Comparison of ENCODE assay signal across 22 cellular contexts in genomic region chr3:38334142-38334541, GRCh38. TPM values are rescaled to one million over a fixed set of nuclear protein-coding genes. Genes with fewer than 3 reads are reported as not detected.
"Had no signal": no experiment of that assay in that cellular context is flagged by ENCODE, and none has a peak within 500 bp of the region (broad histone marks: within the 10 kb centered on the region; RNA-seq: fewer than 3 reads in every experiment).

No MANE protein-coding gene starts in this region.

- H3K9me3 ChIP-seq: left lung, lower lobe of right lung, ovary, right atrium auricular region, right lobe of liver, tibial nerve, uterus had no signal

- H3K4me3 Mint-ChIP-seq: naive thymus-derived CD8-positive, alpha-beta T cell; stimulated activated naive B cell treated with anti-CD40 and anti-IgM and Interleukin-4, amounts not matched to agents 10 μg/mL and 1 μg/mL and 100 μg/mL, for 72 hours; stimulated activated naive CD8-positive, alpha-beta T cell treated with anti-CD3 and anti-CD28 coated beads, Interleukin-15, Interleukin-2, amounts not matched to agents 100 ng/mL and 50 ng/mL, for 24 hours; type B pancreatic cell had no signal

- H3K4me3 ChIP-seq: left lung, lower lobe of right lung, ovary, right atrium auricular region, right lobe of liver, smooth muscle cell, tibial nerve, uterus had no signal

- ATAC-seq: left colon; lower lobe of right lung; naive thymus-derived CD8-positive, alpha-beta T cell; stimulated activated naive B cell treated with anti-CD40 and anti-IgM and Interleukin-4, amounts not matched to agents 10 μg/mL and 1 μg/mL and 100 μg/mL, for 72 hours had no signal

- H3K27ac Mint-ChIP-seq: progenitor cell of endocrine pancreas; stimulated activated naive B cell treated with anti-CD40 and anti-IgM and Interleukin-4, amounts not matched to agents 10 μg/mL and 1 μg/mL and 100 μg/mL, for 72 hours; type B pancreatic cell had no signal

- H3K27me3 Mint-ChIP-seq: stimulated activated naive CD8-positive, alpha-beta T cell treated with anti-CD3 and anti-CD28 coated beads, Interleukin-15, Interleukin-2, amounts not matched to agents 100 ng/mL and 50 ng/mL, for 24 hours had no signal

- H3K4me1 ChIP-seq: left lung, lower lobe of right lung, right atrium auricular region, tibial nerve, uterus had no signal

- H3K9me3 Mint-ChIP-seq: naive thymus-derived CD8-positive, alpha-beta T cell; stimulated activated naive B cell treated with anti-CD40 and anti-IgM and Interleukin-4, amounts not matched to agents 10 μg/mL and 1 μg/mL and 100 μg/mL, for 72 hours; stimulated activated naive CD8-positive, alpha-beta T cell treated with anti-CD3 and anti-CD28 coated beads, Interleukin-15, Interleukin-2, amounts not matched to agents 100 ng/mL and 50 ng/mL, for 24 hours; type B pancreatic cell had no signal

- H3K27me3 ChIP-seq: ovary, right atrium auricular region, right lobe of liver, tibial nerve, uterus had no signal

- H3K36me3 Mint-ChIP-seq: naive thymus-derived CD8-positive, alpha-beta T cell; stimulated activated naive B cell treated with anti-CD40 and anti-IgM and Interleukin-4, amounts not matched to agents 10 μg/mL and 1 μg/mL and 100 μg/mL, for 72 hours; type B pancreatic cell had no signal

- H3K4me1 Mint-ChIP-seq: naive thymus-derived CD8-positive, alpha-beta T cell; stimulated activated naive B cell treated with anti-CD40 and anti-IgM and Interleukin-4, amounts not matched to agents 10 μg/mL and 1 μg/mL and 100 μg/mL, for 72 hours had no signal

- DNase-seq: hippocampal formation; left colon; left lung; lower lobe of right lung; mammary epithelial cell; mesenchymal stem cell; naive thymus-derived CD8-positive, alpha-beta T cell; ovary; right lobe of liver; stimulated activated CD4-positive, alpha-beta T cell treated with anti-CD3 and anti-CD28 coated beads, Interleukin-1b, Interleukin-23, amount 100 ng/mL, for 48 hours; stimulated activated CD4-positive, alpha-beta T cell treated with anti-CD3 and anti-CD28 coated beads, Interleukin-2, amount 100 ng/mL, for 48 hours; stimulated activated CD4-positive, alpha-beta T cell treated with anti-CD3 and anti-CD28 coated beads, Interleukin-4, amount 100 ng/mL, for 4 hours; stimulated activated CD8-positive, alpha-beta memory T cell treated with anti-CD3 and anti-CD28 coated beads, Interleukin-4, amount 100 ng/mL, for 48 hours; stimulated activated naive B cell treated with anti-CD40 and anti-IgM and Interleukin-4, amounts not matched to agents 10 μg/mL and 1 μg/mL and 100 μg/mL, for 72 hours; uterus had no signal

- H3K27ac ChIP-seq: left lung, lower lobe of right lung, ovary, right atrium auricular region, right lobe of liver, tibial nerve, uterus had no signal

- H3K36me3 ChIP-seq: left lung, lower lobe of right lung, ovary, right atrium auricular region, right lobe of liver, tibial nerve, uterus had no signal

RNA-seq across cellular contexts. Expression of gene SLC22A14, which starts 52.0 kb away (rescaled TPM):
- total RNA-seq: left colon, lower lobe of right lung, right atrium auricular region, ureter had no signal
